36 cellular contexts compared by ENCODE assay signal in the genomic region with DNA sequence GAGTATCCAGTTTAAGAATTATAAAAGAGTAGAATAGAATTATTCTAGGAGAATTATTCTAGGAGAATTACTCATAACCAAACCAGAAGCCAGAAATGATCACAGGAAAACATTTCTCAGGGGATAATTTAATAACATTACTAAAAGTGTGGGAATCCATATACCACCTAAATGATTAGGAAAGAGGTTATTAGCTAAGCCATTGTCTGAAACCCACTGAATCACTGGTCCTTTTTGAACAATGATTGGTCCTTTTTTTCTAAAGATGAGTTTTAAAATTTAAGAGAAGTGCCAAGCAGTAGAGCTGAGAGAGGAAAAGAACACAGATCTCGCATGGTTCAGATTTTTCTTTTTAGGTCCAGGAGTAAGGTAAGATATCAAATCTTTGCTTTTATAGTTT. TPM values are rescaled to one million over a fixed set of nuclear protein-coding genes. Genes with fewer than 3 reads are reported as not detected.
"Had no signal": no experiment of that assay in that cellular context is flagged by ENCODE, and none has a peak within 500 bp of the region (broad histone marks: within the 10 kb centered on the region; RNA-seq: fewer than 3 reads in every experiment).

A gene with protein sequence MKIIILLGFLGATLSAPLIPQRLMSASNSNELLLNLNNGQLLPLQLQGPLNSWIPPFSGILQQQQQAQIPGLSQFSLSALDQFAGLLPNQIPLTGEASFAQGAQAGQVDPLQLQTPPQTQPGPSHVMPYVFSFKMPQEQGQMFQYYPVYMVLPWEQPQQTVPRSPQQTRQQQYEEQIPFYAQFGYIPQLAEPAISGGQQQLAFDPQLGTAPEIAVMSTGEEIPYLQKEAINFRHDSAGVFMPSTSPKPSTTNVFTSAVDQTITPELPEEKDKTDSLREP (plus strand): TSS at position 301 of the 400 bp plus-strand sequence. CDS start 819 bp downstream, outside the sequence.

- DNase-seq: naive thymus-derived CD8-positive, alpha-beta T cell; nephron progenitor cell; nucleus accumbens; pancreas; posterior cingulate gyrus; psoas muscle; right cardiac atrium; spleen; stimulated activated CD4-positive, alpha-beta T cell treated with anti-CD3 and anti-CD28 coated beads, Interleukin-12 subunit alpha, Interleukin-12 subunit beta, amount 100 ng/mL, for 4 hours; stimulated activated CD4-positive, alpha-beta T cell treated with anti-CD3 and anti-CD28 coated beads, Interleukin-1b, Interleukin-23, amount 100 ng/mL, for 48 hours; stimulated activated CD4-positive, alpha-beta T cell treated with anti-CD3 and anti-CD28 coated beads, Interleukin-4, amount 100 ng/mL, for 1 hour; stimulated activated CD4-positive, alpha-beta T cell treated with anti-CD3 and anti-CD28 coated beads, Interleukin-4, amount 100 ng/mL, for 4 hours; stimulated activated CD8-positive, alpha-beta memory T cell treated with anti-CD3 and anti-CD28 coated beads, Interleukin-4, amount 100 ng/mL, for 48 hours; stimulated activated naive CD4-positive, alpha-beta T cell; stimulated activated naive CD8-positive, alpha-beta T cell treated with anti-CD3 and anti-CD28 coated beads, Interleukin-15, amount 100 ng/mL, for 72 hours; stimulated activated naive CD8-positive, alpha-beta T cell treated with anti-CD3 and anti-CD28 coated beads, Interleukin-15, Interleukin-2, amounts not matched to agents 100 U/mL and 50 U/mL, for 24 hours; substantia nigra; testis; tibial artery; transverse colon; upper lobe of right lung; uterus had no signal

- H3K27ac Mint-ChIP-seq: naive thymus-derived CD8-positive, alpha-beta T cell; natural killer cell treated with Interleukin-12 subunit alpha and Interleukin-12 subunit beta and Interleukin-15 and Interleukin-18, amount 100 ng/mL, for 72 hours; nephron progenitor cell; progenitor cell of endocrine pancreas; stimulated activated memory B cell treated with anti-CD40 and anti-IgM and Interleukin-4, amounts not matched to agents 10 μg/mL and 1 μg/mL and 100 μg/mL, for 72 hours; stimulated activated naive CD8-positive, alpha-beta T cell treated with anti-CD3 and anti-CD28 coated beads, Interleukin-15, amount 100 ng/mL, for 72 hours; type B pancreatic cell had no signal

- H3K4me3 Mint-ChIP-seq: naive thymus-derived CD8-positive, alpha-beta T cell; natural killer cell treated with Interleukin-12 subunit alpha and Interleukin-12 subunit beta and Interleukin-15 and Interleukin-18, amount 100 ng/mL, for 72 hours; nephron progenitor cell; neural crest cell; stimulated activated memory B cell treated with anti-CD40 and anti-IgM and Interleukin-4, amounts not matched to agents 10 μg/mL and 1 μg/mL and 100 μg/mL, for 72 hours; stimulated activated naive CD8-positive, alpha-beta T cell treated with anti-CD3 and anti-CD28 coated beads, Interleukin-15, amount 100 ng/mL, for 72 hours; type B pancreatic cell had no signal

- H3K9me3 Mint-ChIP-seq: naive thymus-derived CD8-positive, alpha-beta T cell; natural killer cell treated with Interleukin-12 subunit alpha and Interleukin-12 subunit beta and Interleukin-15 and Interleukin-18, amount 100 ng/mL, for 72 hours; nephron progenitor cell; neural crest cell; stimulated activated naive CD8-positive, alpha-beta T cell treated with anti-CD3 and anti-CD28 coated beads, Interleukin-15, amount 100 ng/mL, for 72 hours; type B pancreatic cell had no signal

- H3K4me1 Mint-ChIP-seq: naive thymus-derived CD8-positive, alpha-beta T cell; nephron progenitor cell; neural crest cell; stimulated activated memory B cell treated with anti-CD40 and anti-IgM and Interleukin-4, amounts not matched to agents 10 μg/mL and 1 μg/mL and 100 μg/mL, for 72 hours; stimulated activated naive CD8-positive, alpha-beta T cell treated with anti-CD3 and anti-CD28 coated beads, Interleukin-15, amount 100 ng/mL, for 72 hours had no signal

- H3K27ac ChIP-seq: neutrophil, pancreas, psoas muscle, skin epidermis, spleen, suprapubic skin, testis, tibial artery, transverse colon, upper lobe of right lung, uterus had no signal

- H3K36me3 ChIP-seq: neutrophil, pancreas, spleen, suprapubic skin, tibial artery, transverse colon, upper lobe of right lung, uterus had no signal

- H3K9me3 ChIP-seq: neutrophil, pancreas, psoas muscle, spleen, suprapubic skin, testis, tibial artery, transverse colon, upper lobe of right lung, uterus had no signal

- H3K4me3 ChIP-seq: pancreas, psoas muscle, skin epidermis, smooth muscle cell, spleen, suprapubic skin, testis, tibial artery, transverse colon, upper lobe of right lung, uterus had no signal

- H3K27me3 Mint-ChIP-seq: naive thymus-derived CD8-positive, alpha-beta T cell; natural killer cell treated with Interleukin-12 subunit alpha and Interleukin-12 subunit beta and Interleukin-15 and Interleukin-18, amount 100 ng/mL, for 72 hours; progenitor cell of endocrine pancreas; stimulated activated memory B cell treated with anti-CD40 and anti-IgM and Interleukin-4, amounts not matched to agents 10 μg/mL and 1 μg/mL and 100 μg/mL, for 72 hours; stimulated activated naive CD8-positive, alpha-beta T cell treated with anti-CD3 and anti-CD28 coated beads, Interleukin-15, amount 100 ng/mL, for 72 hours; type B pancreatic cell had no signal

- H3K4me1 ChIP-seq: psoas muscle, spleen, suprapubic skin, testis, tibial artery, transverse colon, upper lobe of right lung, uterus had no signal

- H3K36me3 Mint-ChIP-seq: naive thymus-derived CD8-positive, alpha-beta T cell; natural killer cell treated with Interleukin-12 subunit alpha and Interleukin-12 subunit beta and Interleukin-15 and Interleukin-18, amount 100 ng/mL, for 72 hours; stimulated activated memory B cell treated with anti-CD40 and anti-IgM and Interleukin-4, amounts not matched to agents 10 μg/mL and 1 μg/mL and 100 μg/mL, for 72 hours; type B pancreatic cell had no signal

- H3K4me2 ChIP-seq: smooth muscle cell had no signal

- H3K27me3 ChIP-seq: neutrophil, pancreas, spleen, suprapubic skin, testis, tibial artery, transverse colon, upper lobe of right lung, uterus had no signal

- ATAC-seq: naive thymus-derived CD8-positive, alpha-beta T cell; natural killer cell treated with Interleukin-12 subunit alpha and Interleukin-12 subunit beta and Interleukin-15 and Interleukin-18, amount 100 ng/mL, for 72 hours; pancreas; psoas muscle; right cardiac atrium; sciatic nerve; stimulated activated memory B cell treated with anti-CD40 and anti-IgM and Interleukin-4, amounts not matched to agents 10 μg/mL and 1 μg/mL and 100 μg/mL, for 72 hours; stimulated activated naive CD8-positive, alpha-beta T cell treated with anti-CD3 and anti-CD28 coated beads, Interleukin-15, amount 100 ng/mL, for 72 hours; stimulated activated naive CD8-positive, alpha-beta T cell treated with anti-CD3 and anti-CD28 coated beads, Interleukin-15, Interleukin-2, amounts not matched to agents 100 U/mL and 50 U/mL, for 24 hours; upper lobe of right lung had no signal

RNA-seq across cellular contexts. Expression of the gene that starts here (rescaled TPM):
- total RNA-seq: naive thymus-derived CD8-positive, alpha-beta T cell; natural killer cell treated with Interleukin-12 subunit alpha and Interleukin-12 subunit beta and Interleukin-15 and Interleukin-18, amount 100 ng/mL, for 72 hours; neural crest cell; omental fat pad; osteocyte; progenitor cell of endocrine pancreas; psoas muscle; renal cortical epithelial cell; right cardiac atrium; sciatic nerve; spleen; suprapubic skin; testis; urinary bladder had no signal
- polyA plus RNA-seq: naive thymus-derived CD8-positive, alpha-beta T cell; psoas muscle; right cardiac atrium had no signal
